In genomic region chr18:9614401-9615279, GRCh38 we compare ENCODE assay signal across 8 cellular contexts. TPM values are rescaled to one million over a fixed set of nuclear protein-coding genes. Genes with fewer than 3 reads are reported as not detected.
DNase-seq lines count a peak whose midpoint lies in the region; ATAC-seq and TF ChIP-seq lines count a peak whose summit lies in the region.

TSS of gene PPP4R1 (minus strand) at chr18:9614559. CDS start at chr18:9614484, 75 bp downstream.

- peak within 1 kb of the TSS; percentile 99 for H3K27ac Mint-ChIP-seq in type B pancreatic cell

- peak; percentile 75 for DNase-seq in EL
- peak; percentile 87 for DNase-seq in GM23248
- DNase-seq in adrenal gland: peak; percentile 74 to 85 (median 81)
- DNase-seq in heart right ventricle: peak; percentile 75 to 83
- peak; percentile 43 for DNase-seq in pons (ENCODE audit: low spot score)
- DNase-seq in type B pancreatic cell (ENCODE audit: extremely low spot score, unreplicated experiment): peak; percentile 84

- H3K36me3 Mint-ChIP-seq in type B pancreatic cell: peaks cover 11% of the 10 kb centered on the region

- TF ChIP-seq CTCF in Loucy (conservative IDR thresholded peaks at IDR 0.05; ENCODE audit: low read length): no peak
- peak in 1 of 6 experiments; percentile 11 for TF ChIP-seq CTCF in adrenal gland (IDR thresholded peaks at IDR 0.05)
- no peak for TF ChIP-seq CTCF in heart right ventricle (IDR thresholded peaks at IDR 0.05)
- no peak for TF ChIP-seq CTCF in type B pancreatic cell (conservative IDR thresholded peaks at IDR 0.05)

- peak within 1 kb of the TSS; percentile 98 for H3K4me3 Mint-ChIP-seq in type B pancreatic cell

- H3K27ac ChIP-seq in GM23248: peak within 1 kb of the TSS; percentile 88
- peak within 1 kb of the TSS; percentile 88 to 97 (median 94) for H3K27ac ChIP-seq in adrenal gland
- peak within 1 kb of the TSS; percentile 93 to 99 (median 97) for H3K27ac ChIP-seq in heart right ventricle

- in situ Hi-C loops in GM23248 (cut with MboI): no loop called here

- intact Hi-C loops in T-helper 1 cell treated with Interleukin-12 subunit alpha and Interleukin-12 subunit beta and Interleukin-4 antibody, amounts not matched to agents 30 ng/mL and 1 ng/mL, for 36 hours (cut with micrococcal nuclease): loop anchor here (2.0 to 10.0 kb wide), 7 partner anchors 338 to 1170 kb away; partner anchors contain the start of genes ANKRD12, NAPG, NDUFV2 and RAB12
- intact Hi-C loops in adrenal gland (cut with DNase I) (loop anchor here in 1 of 2 donors (10.0 kb wide), 1 partner anchor 150 kb away; no protein-coding TSS in a partner anchor), heart right ventricle (cut with DNase I) (loop anchor here in 4 of 10 donors (5.0 to 10.0 kb wide), 7 partner anchors 53 to 910 kb away; partner anchors contain the start of genes VAPA (in 2 of the 4) and NAPG (in 1 of the 4))

- H3K27me3 Mint-ChIP-seq in type B pancreatic cell: no peaks in the 10 kb centered on the region

- peaks cover 39% of the 10 kb centered on the region for H3K4me1 ChIP-seq in GM23248 (ENCODE audit: insufficient read depth)
- H3K4me1 ChIP-seq in Loucy (ENCODE audit: insufficient read depth, low read length, poor library complexity, severe bottlenecking): peaks cover 54% of the 10 kb centered on the region
- peaks cover 11 to 31% of the 10 kb centered on the region in 2 donors for H3K4me1 ChIP-seq in adrenal gland (replicated peaks in 1 of 2)
- H3K4me1 ChIP-seq in heart right ventricle: peaks cover 3 to 52% (median 31%) of the 10 kb centered on the region in 9 donors

- peak in 1 of 2 donors; percentile 54 for TF ChIP-seq POLR2A in adrenal gland (IDR thresholded peaks at IDR 0.05)

- ATAC-seq in heart right ventricle: peak; percentile 62 to 88 (median 77)

- H4K20me1 ChIP-seq in GM23248 (ENCODE audit: insufficient read depth): peaks cover 8% of the 10 kb centered on the region
- peaks cover 39% of the 10 kb centered on the region for H4K20me1 ChIP-seq in Loucy (ENCODE audit: insufficient read depth, low read length, poor library complexity, severe bottlenecking)

- H3K9ac ChIP-seq in GM23248 (peak within 1 kb of the TSS; percentile 92), Loucy (ENCODE audit: low read depth, low read length, poor library complexity, severe bottlenecking) (peak within 1 kb of the TSS; percentile 84)

- H3K9me3 Mint-ChIP-seq in type B pancreatic cell: peaks cover 3% of the 10 kb centered on the region

- H3K27me3 ChIP-seq in GM23248 (replicated peaks; ENCODE audit: insufficient read depth) (no peaks in the 10 kb centered on the region), Loucy (ENCODE audit: insufficient read depth, low read length, poor library complexity, severe bottlenecking) (no peaks in the 10 kb centered on the region), adrenal gland (no peaks in the 10 kb centered on the region), heart right ventricle (no peaks in the 10 kb centered on the region)

- H3K79me2 ChIP-seq in GM23248 (ENCODE audit: insufficient read depth): peaks cover 50% of the 10 kb centered on the region
- H3K79me2 ChIP-seq in Loucy (ENCODE audit: insufficient read depth, low read length): peaks cover 51% of the 10 kb centered on the region

- H2AFZ ChIP-seq in GM23248 (peak within 1 kb of the TSS; percentile 82), Loucy (ENCODE audit: low read length) (peak within 1 kb of the TSS; percentile 80)

- H3K9me2 ChIP-seq in GM23248 (ENCODE audit: insufficient read depth) (no peaks in the 10 kb centered on the region), Loucy (replicated peaks; ENCODE audit: low read depth, low read length) (no peaks in the 10 kb centered on the region)

- no peaks in the 10 kb centered on the region for H3K36me3 ChIP-seq in GM23248 (ENCODE audit: low read depth)
- H3K36me3 ChIP-seq in Loucy (ENCODE audit: insufficient read depth, low read length): no peaks in the 10 kb centered on the region
- no peaks in the 10 kb centered on the region for H3K36me3 ChIP-seq in adrenal gland (replicated peaks in 1 of 2)
- peaks cover 0 to 20% (median 4%) of the 10 kb centered on the region in 9 donors for H3K36me3 ChIP-seq in heart right ventricle

- 1 to 2% methylated on average over 51 to 66 of the region's 127 CpGs for WGBS in GM23248 (ENCODE audit: low coverage in 1 of 2, low lambda C conversion rate in 2 of 2, missing lambda C conversion rate in 2 of 2), 2 experiments
- 0 to 13% (median 1%) methylated on average over 3 to 126 of the region's 127 CpGs; no CpG with 5 or more reads in 1 of the 4 donors for WGBS in adrenal gland, 4 donors
- 0 to 1% methylated on average over 33 to 118 of the region's 127 CpGs for WGBS in heart right ventricle, 2 donors

- peaks cover 50% of the 10 kb centered on the region for H3F3A ChIP-seq in GM23248 (ENCODE audit: insufficient read depth)
- H3F3A ChIP-seq in Loucy (ENCODE audit: low read depth): peaks cover 6% of the 10 kb centered on the region; the same call in 1 of the 2 replicates

- H3K4me2 ChIP-seq in GM23248 (ENCODE audit: unreplicated experiment): peak within 1 kb of the TSS; percentile 96
- peak within 1 kb of the TSS; percentile 94 for H3K4me2 ChIP-seq in Loucy (ENCODE audit: low read depth, low read length, poor library complexity, severe bottlenecking)

- peaks cover 21% of the 10 kb centered on the region for H3K4me1 Mint-ChIP-seq in type B pancreatic cell (ENCODE audit: unreplicated experiment)

- H3K4me3 ChIP-seq in GM23248: peak within 1 kb of the TSS; percentile 94
- peak within 1 kb of the TSS; percentile 91 for H3K4me3 ChIP-seq in Loucy (ENCODE audit: low read length, poor library complexity, severe bottlenecking)
- peak within 1 kb of the TSS; percentile 46 to 95 (median 82) for H3K4me3 ChIP-seq in adrenal gland
- peak within 1 kb of the TSS; percentile 64 to 91 (median 86) for H3K4me3 ChIP-seq in heart right ventricle

- no peaks in the 10 kb centered on the region for H3K9me3 ChIP-seq in GM23248 (ENCODE audit: low read depth)
- no peaks in the 10 kb centered on the region for H3K9me3 ChIP-seq in Loucy (ENCODE audit: insufficient read depth, low read depth, low read length)
- H3K9me3 ChIP-seq in adrenal gland (replicated peaks in 1 of 3): no peaks in the 10 kb centered on the region
- H3K9me3 ChIP-seq in heart right ventricle: no peaks in the 10 kb centered on the region

RNA-seq across cellular contexts. Expression of gene PPP4R1, which starts in this region (rescaled TPM):
- total RNA-seq in GM23248 (2014; rRNA removed; shearing (Covaris generic)): 85.5 and 97.9 TPM in 2 replicates
- polyA plus RNA-seq in GM23248 (2016; fragmentation: Nextera tagmentation; extraction: Ambion mirVana): 31.8 and 33.0 TPM in 2 replicates
- total RNA-seq in T-helper 1 cell treated with Interleukin-12 subunit alpha and Interleukin-12 subunit beta and Interleukin-4 antibody, amounts not matched to agents 30 ng/mL and 1 ng/mL, for 36 hours: 48.9 and 56.0 TPM in 2 replicates
- total RNA-seq in adrenal gland: 100 to 1,000 TPM in 1 of 8 donors, 10 to 100 TPM in 7; 22.8 to 104 (median 66.2) TPM
- polyA plus RNA-seq in adrenal gland: 10 to 100 TPM; 25.7 to 56.4 (median 36.1) TPM
- total RNA-seq in heart right ventricle: 10 to 100 TPM; 56.8 to 87.4 (median 62.6) TPM
- polyA plus RNA-seq in heart right ventricle: 10 to 100 TPM; 24.7 to 25.5 TPM
- total RNA-seq in type B pancreatic cell (ENCODE audit: low replicate concordance): 77.3 and 109 TPM in 2 replicates

Comparison
In these comparisons a context has a peak if more than half of its experiments do, and no peak if none do; other contexts are left out.
1. Peak in every context shown above with its lines: DNase-seq, ATAC-seq, H3K4me3 ChIP-seq and H3K27ac ChIP-seq.